ENCODE assay signal across 22 cellular contexts in genomic region chr7:25900887-25901286, GRCh38.
DNase-seq lines count a peak whose midpoint lies in the region; ATAC-seq, FAIRE-seq and TF ChIP-seq lines count a peak whose summit lies in the region.
"Had no signal": no experiment of that assay in that cellular context is flagged by ENCODE, and none has a peak within 500 bp of the region (broad histone marks: within the 10 kb centered on the region; RNA-seq: fewer than 3 reads in every experiment).

No MANE protein-coding gene starts in this region.

- H3K18ac ChIP-seq in trophoblast cell (ENCODE audit: low read length) = no peak overlapping the region

- H3K27me3 ChIP-seq in K562 (ENCODE audit: control insufficient read depth in 2 of 2, insufficient read depth in 2 of 2, low read length in 2 of 2) (no peaks in the 10 kb centered on the region), trophoblast cell (ENCODE audit: insufficient read depth, low read length) (no peaks in the 10 kb centered on the region), ascending aorta (peaks cover 2% of the 10 kb centered on the region)
- H3K27me3 ChIP-seq: BLaER1 had no signal

- H2BK5ac ChIP-seq in trophoblast cell (ENCODE audit: low read depth, low read length, poor library complexity) = no peak overlapping the region

- H2BK120ac ChIP-seq in trophoblast cell (ENCODE audit: insufficient read depth, low read length, poor library complexity) = no peak overlapping the region

- H3K4me3 ChIP-seq in K562 (no peak overlapping the region), trophoblast cell (ENCODE audit: low read depth, low read length) (no peak overlapping the region), ascending aorta (no peak overlapping the region)
- H3K4me3 ChIP-seq: BLaER1, GM23248 had no signal

- no peak for ATAC-seq in K562
- no peak for ATAC-seq in GM21528 (IDR thresholded peaks at IDR 0.05; ENCODE audit: low FRiP score, unreplicated experiment)
- ATAC-seq: HCT116 had no signal

- peak; percentile 24 for DNase-seq in activated CD4-positive, alpha-beta T cell treated with anti-CD3 and anti-CD28 coated beads, Interleukin-2, amount 10 ng/mL, durations not matched to agents 24 days and 14 days
- no peak for DNase-seq in activated CD4-positive, alpha-beta T cell treated with anti-CD3 and anti-CD28 coated beads, Interleukin-2, amount 10 ng/mL, durations not matched to agents 7 days and 5 days
- no peak for DNase-seq in K562 (ENCODE audit: extremely low read depth in 1 of 4, low spot score in 3 of 4)
- no peak for DNase-seq in trophoblast cell
- DNase-seq in ascending aorta (ENCODE audit: low spot score in 2 of 2) = no peak
- DNase-seq: CD4-positive, alpha-beta T cell; CD8-positive, alpha-beta memory T cell; DMS 273 treated with DMSO at 0.1 percent for 48 hours; DMS79 treated with DMSO at 0.1 percent for 48 hours; GF-D8; GM23248; H7 had no signal

- POLR2A ChIA-PET in activated CD4-positive, alpha-beta T cell treated with anti-CD3 and anti-CD28 coated beads, Interleukin-2, amount 10 ng/mL, durations not matched to agents 7 days and 5 days (lab: Charles Lee) = no interaction called here
- POLR2A ChIA-PET in K562 (lab: Yijun Ruan, JAX) = interaction anchor here (0.7 kb wide), 1 partner anchor 261 kb away, joined by 3 read pairs; no protein-coding TSS in a partner anchor

- H3K23ac ChIP-seq in trophoblast cell (ENCODE audit: low read length) = no peak overlapping the region

- H3K4me1 Mint-ChIP-seq in activated CD4-positive, alpha-beta T cell treated with anti-CD3 and anti-CD28 coated beads, Interleukin-2, amount 10 ng/mL, durations not matched to agents 24 days and 14 days = peaks cover 4% of the 10 kb centered on the region
- H3K4me1 Mint-ChIP-seq in activated CD4-positive, alpha-beta T cell treated with anti-CD3 and anti-CD28 coated beads, Interleukin-2, amount 10 ng/mL, durations not matched to agents 7 days and 5 days = peaks cover 1% of the 10 kb centered on the region

- TF ChIP-seq POLR2A in K562 (conservative IDR thresholded peaks at IDR 0.05) = no peak

- H3K27me3 Mint-ChIP-seq in activated CD4-positive, alpha-beta T cell treated with anti-CD3 and anti-CD28 coated beads, Interleukin-2, amount 10 ng/mL, durations not matched to agents 24 days and 14 days = peaks cover 18% of the 10 kb centered on the region
- peaks cover 8% of the 10 kb centered on the region for H3K27me3 Mint-ChIP-seq in activated CD4-positive, alpha-beta T cell treated with anti-CD3 and anti-CD28 coated beads, Interleukin-2, amount 10 ng/mL, durations not matched to agents 7 days and 5 days
- H3K27me3 Mint-ChIP-seq: CD4-positive, alpha-beta T cell had no signal

- H3K4me3 Mint-ChIP-seq in activated CD4-positive, alpha-beta T cell treated with anti-CD3 and anti-CD28 coated beads, Interleukin-2, amount 10 ng/mL, durations not matched to agents 24 days and 14 days = no peak overlapping the region
- no peak overlapping the region for H3K4me3 Mint-ChIP-seq in activated CD4-positive, alpha-beta T cell treated with anti-CD3 and anti-CD28 coated beads, Interleukin-2, amount 10 ng/mL, durations not matched to agents 7 days and 5 days
- H3K4me3 Mint-ChIP-seq: B cell; CD4-positive, alpha-beta T cell; CD8-positive, alpha-beta memory T cell had no signal

- no peak overlapping the region for H3K14ac ChIP-seq in trophoblast cell (ENCODE audit: low read length)

- no peak overlapping the region for H2AK5ac ChIP-seq in trophoblast cell (ENCODE audit: low read length)

- H2AFZ ChIP-seq in K562 (ENCODE audit: low read depth, low read length) (peak overlapping the region; percentile 34; the same call in 1 of the 2 replicates), trophoblast cell (ENCODE audit: insufficient read depth, low read length, poor library complexity) (no peak overlapping the region)
- H2AFZ ChIP-seq: GM23248 had no signal

- intact Hi-C loops in activated CD4-positive, alpha-beta T cell treated with anti-CD3 and anti-CD28 coated beads, Interleukin-2, amount 10 ng/mL, durations not matched to agents 24 days and 14 days (cut with micrococcal nuclease) = no loop called here
- intact Hi-C loops in K562 (cut with micrococcal nuclease) (no loop called here), ascending aorta (cut with DNase I) (no loop called here)

- H2BK12ac ChIP-seq in trophoblast cell (ENCODE audit: low read length) = no peak overlapping the region

- no peak overlapping the region for H3K27ac ChIP-seq in K562 (ENCODE audit: extremely low read depth, low read depth, low read length)
- H3K27ac ChIP-seq in trophoblast cell (ENCODE audit: low read depth, low read length) = no peak overlapping the region
- H3K27ac ChIP-seq in ascending aorta = no peak overlapping the region
- H3K27ac ChIP-seq: 22Rv1, BLaER1, C4-2B, GM23248 had no signal

- H3K9me1 ChIP-seq in K562 (ENCODE audit: control insufficient read depth, insufficient read depth, low read length) = no peaks in the 10 kb centered on the region

- 36% methylated on average over 3 of the region's 3 CpGs for WGBS in K562 (ENCODE audit: insufficient coverage, low coverage, missing lambda C conversion rate)
- WGBS in trophoblast cell (ENCODE audit: extremely low coverage, insufficient coverage, insufficient read length) = no CpG with 5 or more reads among the region's 3 CpGs

- no peak overlapping the region for H3K4me2 ChIP-seq in K562 (ENCODE audit: insufficient read depth, low read length)
- no peak overlapping the region for H3K4me2 ChIP-seq in trophoblast cell (ENCODE audit: low read length)
- H3K4me2 ChIP-seq: BLaER1 had no signal

- no peak overlapping the region for H4K12ac ChIP-seq in trophoblast cell (ENCODE audit: low read depth, low read length)

- no peak overlapping the region for H3K4ac ChIP-seq in trophoblast cell (ENCODE audit: low read depth, low read length)

- no peaks in the 10 kb centered on the region for H3K9me3 ChIP-seq in K562 (replicated peaks; ENCODE audit: control insufficient read depth, insufficient read depth, low read depth, low read length)
- H3K9me3 ChIP-seq in trophoblast cell (ENCODE audit: insufficient read depth, low read depth, low read length) = no peaks in the 10 kb centered on the region
- no peaks in the 10 kb centered on the region for H3K9me3 ChIP-seq in ascending aorta
- H3K9me3 ChIP-seq: BLaER1 had no signal

- no TSS peak for BruUV-seq in K562 (replicated peaks; lab: Mats Ljungman, UMichigan)

- TF ChIP-seq CTCF in K562 (IDR thresholded peaks at IDR 0.05 in 2 of 3, conservative IDR thresholded peaks at IDR 0.05 in 1 of 3; ENCODE audit: insufficient read depth in 2 of 3, low read depth in 1 of 3, low read length in 3 of 3) (no peak), ascending aorta (IDR thresholded peaks at IDR 0.05) (no peak)

- H3K9me3 Mint-ChIP-seq in activated CD4-positive, alpha-beta T cell treated with anti-CD3 and anti-CD28 coated beads, Interleukin-2, amount 10 ng/mL, durations not matched to agents 24 days and 14 days = no peaks in the 10 kb centered on the region
- no peaks in the 10 kb centered on the region for H3K9me3 Mint-ChIP-seq in activated CD4-positive, alpha-beta T cell treated with anti-CD3 and anti-CD28 coated beads, Interleukin-2, amount 10 ng/mL, durations not matched to agents 7 days and 5 days
- H3K9me3 Mint-ChIP-seq: CD4-positive, alpha-beta T cell; CD8-positive, alpha-beta memory T cell had no signal

- H3K79me2 ChIP-seq in K562 (ENCODE audit: control insufficient read depth, insufficient read depth, low read length) = no peaks in the 10 kb centered on the region
- no peaks in the 10 kb centered on the region for H3K79me2 ChIP-seq in trophoblast cell (ENCODE audit: control insufficient read depth, insufficient read depth, low read length, poor library complexity)

- H3K9ac ChIP-seq in K562 (ENCODE audit: insufficient read depth in 1 of 2, low read depth in 2 of 2, low read length in 2 of 2) (no peak overlapping the region), trophoblast cell (ENCODE audit: low read length) (peak overlapping the region; percentile 40)
- H3K9ac ChIP-seq: BLaER1, GM23248 had no signal

- peaks cover 0 to 14% of the 10 kb centered on the region in 2 experiments; a peak in 3 of 5 replicates for H3K4me1 ChIP-seq in K562 (replicated peaks in 1 of 2; ENCODE audit: control insufficient read depth in 2 of 2, insufficient read depth in 2 of 2, low read length in 2 of 2)
- no peaks in the 10 kb centered on the region for H3K4me1 ChIP-seq in trophoblast cell (ENCODE audit: control insufficient read depth in 1 of 2, insufficient read depth in 2 of 2, low read length in 2 of 2)
- H3K4me1 ChIP-seq in ascending aorta = no peaks in the 10 kb centered on the region

- no peak for TF ChIP-seq EP300 in K562 (IDR thresholded peaks at IDR 0.05; ENCODE audit: low read length)

- no peak for TF ChIP-seq RAD21 in K562 (CRISPR knock-in tag; conservative IDR thresholded peaks at IDR 0.05 in 1 of 2, IDR thresholded peaks at IDR 0.05 in 1 of 2)

- H4K91ac ChIP-seq in trophoblast cell (ENCODE audit: low read depth, low read length) = no peak overlapping the region

- CTCF ChIA-PET in activated CD4-positive, alpha-beta T cell treated with anti-CD3 and anti-CD28 coated beads, Interleukin-2, amount 10 ng/mL, durations not matched to agents 7 days and 5 days (lab: Charles Lee) = interaction anchor here (1.2 kb wide), 1 partner anchor 67 kb away, joined by 3 read pairs; no protein-coding TSS in a partner anchor
- CTCF ChIA-PET in K562 (lab: Yijun Ruan, JAX; ENCODE audit: low intra/inter-chr PET ratio) = no interaction called here

- no peaks in the 10 kb centered on the region for H3K36me3 Mint-ChIP-seq in activated CD4-positive, alpha-beta T cell treated with anti-CD3 and anti-CD28 coated beads, Interleukin-2, amount 10 ng/mL, durations not matched to agents 24 days and 14 days (ENCODE audit: low read depth)
- H3K36me3 Mint-ChIP-seq in activated CD4-positive, alpha-beta T cell treated with anti-CD3 and anti-CD28 coated beads, Interleukin-2, amount 10 ng/mL, durations not matched to agents 7 days and 5 days (ENCODE audit: low read depth) = no peaks in the 10 kb centered on the region
- H3K36me3 Mint-ChIP-seq: CD8-positive, alpha-beta memory T cell had no signal

- FAIRE-seq in K562 (lab: Jason Lieb, UNC) = no peak
- FAIRE-seq: A204.1, GM12891, GM18507, H1 had no signal

- in situ Hi-C loops in K562 (cut with MboI) = no loop called here

- H3K27ac Mint-ChIP-seq in activated CD4-positive, alpha-beta T cell treated with anti-CD3 and anti-CD28 coated beads, Interleukin-2, amount 10 ng/mL, durations not matched to agents 24 days and 14 days = no peak overlapping the region
- H3K27ac Mint-ChIP-seq in activated CD4-positive, alpha-beta T cell treated with anti-CD3 and anti-CD28 coated beads, Interleukin-2, amount 10 ng/mL, durations not matched to agents 7 days and 5 days = no peak overlapping the region
- H3K27ac Mint-ChIP-seq: B cell; CD4-positive, alpha-beta T cell had no signal

- no peaks in the 10 kb centered on the region for H3K36me3 ChIP-seq in K562 (ENCODE audit: control insufficient read depth, insufficient read depth, low read length)
- H3K36me3 ChIP-seq in trophoblast cell (ENCODE audit: control insufficient read depth in 1 of 2, insufficient read depth in 2 of 2, low read length in 2 of 2) = no peaks in the 10 kb centered on the region
- no peaks in the 10 kb centered on the region for H3K36me3 ChIP-seq in ascending aorta
- H3K36me3 ChIP-seq: BLaER1 had no signal

- no peaks in the 10 kb centered on the region for H4K20me1 ChIP-seq in K562 (replicated peaks; ENCODE audit: control insufficient read depth, insufficient read depth, low read length)
- H4K20me1 ChIP-seq: BLaER1 had no signal

- no peak overlapping the region for H4K8ac ChIP-seq in trophoblast cell (ENCODE audit: low read depth, low read length)

- H3K79me1 ChIP-seq in trophoblast cell (ENCODE audit: low read length) = no peaks in the 10 kb centered on the region
